13 cellular contexts compared by ENCODE assay signal in the genomic region with DNA sequence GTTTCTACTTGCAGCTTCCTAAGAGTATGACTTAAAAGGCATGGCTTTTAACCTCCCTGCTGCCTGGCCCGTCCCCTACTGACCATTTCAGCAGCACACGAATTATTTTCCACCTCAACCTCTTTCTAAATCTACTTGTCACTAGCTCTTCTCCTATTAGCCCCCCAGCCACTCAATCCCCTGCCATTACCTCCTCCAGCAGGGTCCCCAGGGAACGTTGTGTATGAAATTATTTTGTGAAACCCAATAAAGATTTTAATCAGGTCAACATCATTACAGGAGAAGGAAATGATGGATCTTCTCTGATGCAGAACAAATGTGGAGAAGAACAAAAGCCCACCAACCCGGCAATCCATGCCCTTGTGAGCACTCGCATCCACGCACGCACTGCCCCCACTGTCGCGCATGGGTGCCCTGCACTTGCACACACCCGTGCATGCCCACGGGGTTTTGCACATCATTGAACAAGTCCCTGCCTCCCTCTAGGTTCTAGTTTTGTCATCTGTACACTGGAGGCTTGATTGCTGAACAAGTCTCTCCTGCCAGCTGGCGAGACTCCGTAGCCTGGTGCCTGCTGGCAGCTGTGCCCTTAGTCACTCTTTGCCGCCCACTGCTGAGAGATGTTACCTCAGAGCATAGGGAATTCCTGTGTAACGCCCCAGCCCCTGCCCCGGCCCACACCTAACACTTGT. TPM values are rescaled to one million over a fixed set of nuclear protein-coding genes. Genes with fewer than 3 reads are reported as not detected.
DNase-seq lines count a peak whose midpoint lies in the region; ATAC-seq and TF ChIP-seq lines count a peak whose summit lies in the region.
"Had no signal": no experiment of that assay in that cellular context is flagged by ENCODE, and none has a peak within 500 bp of the region (broad histone marks: within the 10 kb centered on the region; RNA-seq: fewer than 3 reads in every experiment).

No MANE protein-coding gene starts in this region.

- CTCF ChIA-PET in MCF 10A (lab: Yijun Ruan, JAX) = interaction anchor here (0.6 to 0.9 kb wide), 2 partner anchors 15 to 240 kb away, joined by 3 to 4 read pairs; no protein-coding TSS in a partner anchor

- no peaks in the 10 kb centered on the region for H3K9me3 ChIP-seq in tibial artery
- H3K9me3 ChIP-seq: A549, neutrophil had no signal

- no peaks in the 10 kb centered on the region for H3K36me3 ChIP-seq in tibial artery
- H3K36me3 ChIP-seq: neutrophil had no signal

- no peak overlapping the region for H3K4me3 Mint-ChIP-seq in MCF 10A (ENCODE audit: unreplicated experiment)
- H3K4me3 Mint-ChIP-seq: GM23338, WTC11 had no signal

- no peaks in the 10 kb centered on the region for H3K9me3 Mint-ChIP-seq in MCF 10A (ENCODE audit: unreplicated experiment)
- H3K9me3 Mint-ChIP-seq: GM23338, WTC11 had no signal

- peaks cover 0 to 12% of the 10 kb centered on the region in 2 donors for H3K27me3 ChIP-seq in tibial artery
- H3K27me3 ChIP-seq: neutrophil had no signal

- DNase-seq in SHP77 (lab: John Stamatoyannopoulos, UW) (peak; percentile 18 to 64), SHP77 treated with DMSO at 0.1 percent for 48 hours (lab: John Stamatoyannopoulos, UW) (no peak), MCF 10A (ENCODE audit: unreplicated experiment) (peak; percentile 13), medulla oblongata (ENCODE audit: extremely low spot score) (peak; percentile 74), tibial artery (peak; percentile 30 to 79)
- DNase-seq: MM.1S had no signal

- BruUV-seq in MCF 10A (replicated peaks; lab: Mats Ljungman, UMichigan) = no TSS peak

- no peak overlapping the region for H3K4me3 ChIP-seq in tibial artery
- H3K4me3 ChIP-seq: A549, GM23338 had no signal

- ATAC-seq in HG03135 (IDR thresholded peaks at IDR 0.05; ENCODE audit: unreplicated experiment) = no peak
- ATAC-seq in GM18520 (IDR thresholded peaks at IDR 0.05; ENCODE audit: unreplicated experiment) = no peak
- no peak for ATAC-seq in HG03442 (IDR thresholded peaks at IDR 0.05; ENCODE audit: unreplicated experiment)
- ATAC-seq: A549, GM23338, WTC11 had no signal

- no peak overlapping the region for H3K27ac ChIP-seq in tibial artery
- H3K27ac ChIP-seq: A549, neutrophil had no signal

- no peak overlapping the region for H3K27ac Mint-ChIP-seq in MCF 10A (ENCODE audit: low read depth, unreplicated experiment)
- H3K27ac Mint-ChIP-seq: GM23338, WTC11 had no signal

- no peaks in the 10 kb centered on the region for H3K36me3 Mint-ChIP-seq in MCF 10A (ENCODE audit: insufficient read depth, unreplicated experiment)
- H3K36me3 Mint-ChIP-seq: WTC11 had no signal

- H3K27me3 Mint-ChIP-seq in MCF 10A (ENCODE audit: insufficient read depth, unreplicated experiment) = peaks cover 17% of the 10 kb centered on the region

- H3K4me1 ChIP-seq in tibial artery = peaks cover 0 to 21% (median 5%) of the 10 kb centered on the region in 4 donors
- H3K4me1 ChIP-seq: A549 had no signal

- intact Hi-C loops in MCF 10A (cut with micrococcal nuclease) (no loop called here), tibial artery (cut with DNase I; ENCODE audit: low total_unique reads) (no loop called here)

- no peak for TF ChIP-seq CTCF in MCF 10A (IDR thresholded peaks at IDR 0.05; ENCODE audit: unreplicated experiment)
- no peak for TF ChIP-seq CTCF in tibial artery (IDR thresholded peaks at IDR 0.05)

- POLR2A ChIA-PET in MCF 10A (lab: Yijun Ruan, JAX) = no interaction called here

- H3K4me1 Mint-ChIP-seq in MCF 10A (ENCODE audit: insufficient read depth, unreplicated experiment) = no peaks in the 10 kb centered on the region

RNA-seq across cellular contexts. Expression of gene LINGO1, which starts 51.6 kb away (rescaled TPM):
- not detected in 2 replicates for total RNA-seq in MCF 10A (2022)
